Comparison of ENCODE assay signal across 13 cellular contexts in the genomic region with DNA sequence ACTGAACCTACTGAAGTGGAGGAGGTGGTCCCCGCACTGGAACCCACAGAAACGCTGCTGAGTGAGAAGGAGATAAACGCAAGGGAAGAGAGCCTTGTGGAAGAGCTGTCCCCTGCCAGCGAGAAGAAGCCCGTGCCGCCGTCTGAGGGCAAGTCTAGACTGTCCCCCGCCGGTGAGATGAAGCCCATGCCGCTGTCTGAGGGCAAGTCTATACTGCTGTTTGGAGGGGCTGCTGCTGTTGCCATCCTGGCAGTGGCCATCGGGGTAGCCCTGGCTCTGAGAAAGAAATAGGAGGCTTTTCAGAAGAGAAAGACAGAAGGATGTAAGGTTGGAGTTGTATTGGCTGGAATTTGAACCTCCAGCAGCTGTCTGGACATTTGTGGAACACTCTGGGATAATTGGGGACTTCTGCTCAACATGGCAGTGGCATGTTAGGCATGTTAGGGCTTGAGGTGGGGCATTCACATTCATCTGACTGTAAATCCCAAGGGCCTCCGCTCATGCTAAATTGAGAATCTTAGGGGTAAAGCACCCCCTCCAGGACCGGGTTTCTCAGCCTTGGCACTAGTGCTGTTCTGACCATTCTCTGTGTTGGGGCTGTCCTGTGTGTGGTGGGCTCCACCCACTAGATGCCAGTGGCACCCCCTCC. TPM values are rescaled to one million over a fixed set of nuclear protein-coding genes. Genes with fewer than 3 reads are reported as not detected.
A peak's percentile ranks its signal among the peaks of the same experiment; 100 is the strongest.
DNase-seq lines count a peak whose midpoint lies in the region; ATAC-seq and TF ChIP-seq lines count a peak whose summit lies in the region.
"Had no signal": no experiment of that assay in that cellular context is flagged by ENCODE, and none has a peak within 500 bp of the region (broad histone marks: within the 10 kb centered on the region; RNA-seq: fewer than 3 reads in every experiment).

No MANE protein-coding gene starts in this region.

- H4K20me1 ChIP-seq in PC-9 (ENCODE audit: insufficient read depth) (no peaks in the 10 kb centered on the region), osteoblast (ENCODE audit: insufficient read depth, low read length) (no peaks in the 10 kb centered on the region)

- BruUV-seq in PC-9 (replicated peaks; lab: Mats Ljungman, UMichigan): TSS peak; percentile 20

- peaks cover 7% of the 10 kb centered on the region for H3K4me1 ChIP-seq in CD8-positive, alpha-beta memory T cell (ENCODE audit: insufficient read depth, low read length)
- H3K4me1 ChIP-seq in PC-9 (replicated peaks; ENCODE audit: insufficient read depth) (no peaks in the 10 kb centered on the region), osteoblast (ENCODE audit: insufficient read depth, low read length) (peaks cover 24% of the 10 kb centered on the region)

- H3K36me3 Mint-ChIP-seq in CD8-positive, alpha-beta memory T cell: peaks cover 0 to 59% (median 16%) of the 10 kb centered on the region in 3 donors
- peaks cover 15% of the 10 kb centered on the region for H3K36me3 Mint-ChIP-seq in effector memory CD8-positive, alpha-beta T cell (ENCODE audit: insufficient read depth)
- peaks cover 12% of the 10 kb centered on the region for H3K36me3 Mint-ChIP-seq in activated CD4-positive, alpha-beta memory T cell treated with anti-CD3 and anti-CD28 coated beads, Interleukin-2, amount 10 ng/mL, durations not matched to agents 7 days and 5 days (ENCODE audit: low read depth)

- intact Hi-C loops in PC-9 (cut with micrococcal nuclease; ENCODE audit: unreplicated experiment): no loop called here

- H3K27me3 Mint-ChIP-seq in CD8-positive, alpha-beta memory T cell: peaks cover 0 to 1% of the 10 kb centered on the region in 2 donors
- H3K27me3 Mint-ChIP-seq in effector memory CD8-positive, alpha-beta T cell: no peaks in the 10 kb centered on the region
- no peaks in the 10 kb centered on the region for H3K27me3 Mint-ChIP-seq in activated CD4-positive, alpha-beta memory T cell treated with anti-CD3 and anti-CD28 coated beads, Interleukin-2, amount 10 ng/mL, durations not matched to agents 7 days and 5 days
- H3K27me3 Mint-ChIP-seq: IgD-negative memory B cell had no signal

- no peaks in the 10 kb centered on the region for H3K79me2 ChIP-seq in PC-9 (ENCODE audit: low read depth)
- H3K79me2 ChIP-seq in osteoblast (ENCODE audit: insufficient read depth, low read length): peaks cover 51% of the 10 kb centered on the region

- peak overlapping the region; percentile 20 to 90 (median 80) for H3K27ac Mint-ChIP-seq in CD8-positive, alpha-beta memory T cell
- H3K27ac Mint-ChIP-seq in effector memory CD8-positive, alpha-beta T cell: peak overlapping the region; percentile 86 to 92
- H3K27ac Mint-ChIP-seq in activated CD4-positive, alpha-beta memory T cell treated with anti-CD3 and anti-CD28 coated beads, Interleukin-2, amount 10 ng/mL, durations not matched to agents 7 days and 5 days: no peak overlapping the region

- H3K4me1 Mint-ChIP-seq in CD8-positive, alpha-beta memory T cell: peaks cover 7 to 16% (median 11%) of the 10 kb centered on the region in 3 donors
- H3K4me1 Mint-ChIP-seq in effector memory CD8-positive, alpha-beta T cell (ENCODE audit: low read depth in 2 of 2): peaks cover 8 to 14% of the 10 kb centered on the region in 2 donors
- H3K4me1 Mint-ChIP-seq in activated CD4-positive, alpha-beta memory T cell treated with anti-CD3 and anti-CD28 coated beads, Interleukin-2, amount 10 ng/mL, durations not matched to agents 7 days and 5 days: peaks cover 12% of the 10 kb centered on the region

- no peaks in the 10 kb centered on the region for H3F3A ChIP-seq in PC-9 (ENCODE audit: insufficient read depth, low read depth)

- no peaks in the 10 kb centered on the region for H3K9me3 Mint-ChIP-seq in CD8-positive, alpha-beta memory T cell
- H3K9me3 Mint-ChIP-seq in effector memory CD8-positive, alpha-beta T cell: no peaks in the 10 kb centered on the region
- no peaks in the 10 kb centered on the region for H3K9me3 Mint-ChIP-seq in activated CD4-positive, alpha-beta memory T cell treated with anti-CD3 and anti-CD28 coated beads, Interleukin-2, amount 10 ng/mL, durations not matched to agents 7 days and 5 days
- H3K9me3 Mint-ChIP-seq: IgD-negative memory B cell had no signal

- no peaks in the 10 kb centered on the region for H3K9me2 ChIP-seq in PC-9 (ENCODE audit: insufficient read depth)

- H3K27me3 ChIP-seq in CD8-positive, alpha-beta memory T cell (ENCODE audit: insufficient read depth, low read length, poor library complexity, severe bottlenecking): no peaks in the 10 kb centered on the region
- H3K27me3 ChIP-seq in PC-9 (ENCODE audit: insufficient read depth, low read depth) (no peaks in the 10 kb centered on the region), osteoblast (ENCODE audit: insufficient read depth, low read length) (no peaks in the 10 kb centered on the region)

- H2AFZ ChIP-seq in PC-9 (no peak overlapping the region), osteoblast (ENCODE audit: low read length) (no peak overlapping the region)

- no peak overlapping the region for H3K27ac ChIP-seq in CD8-positive, alpha-beta memory T cell (ENCODE audit: low read depth, low read length)
- H3K27ac ChIP-seq in PC-9 (no peak overlapping the region), osteoblast (ENCODE audit: low read depth, low read length) (peak overlapping the region; percentile 59)

- POLR2A ChIA-PET in CD8-positive, alpha-beta memory T cell (lab: Charles Lee): no interaction called here
- POLR2A ChIA-PET in PC-9 (lab: Charles Lee; ENCODE audit: unreplicated experiment): no interaction called here
- POLR2A ChIA-PET in activated CD4-positive, alpha-beta memory T cell treated with anti-CD3 and anti-CD28 coated beads, Interleukin-2, amount 10 ng/mL, durations not matched to agents 7 days and 5 days (lab: Charles Lee): no interaction called here

- no peak for DNase-seq in CD8-positive, alpha-beta memory T cell
- DNase-seq in PC-9 (no peak), osteoblast (ENCODE audit: insufficient read length, low spot score, missing footprints) (no peak), GM19238 (ENCODE audit: insufficient read length, low spot score) (no peak), GM20000 (ENCODE audit: low spot score) (no peak)
- no peak for DNase-seq in effector memory CD8-positive, alpha-beta T cell
- DNase-seq in activated CD4-positive, alpha-beta memory T cell treated with anti-CD3 and anti-CD28 coated beads, Interleukin-2, amount 10 ng/mL, durations not matched to agents 7 days and 5 days: no peak
- DNase-seq: activated CD4-positive, CD25-positive, alpha-beta regulatory T cell; amygdala; NCI-H345; stimulated activated CD4-positive, alpha-beta T cell treated with anti-CD3 and anti-CD28 coated beads, Interleukin-2, amount 100 ng/mL, for 24 hours; stimulated activated CD8-positive, alpha-beta memory T cell treated with anti-CD3 and anti-CD28 coated beads, Interleukin-4, amount 100 ng/mL, for 48 hours had no signal

- H3K4me2 ChIP-seq in PC-9 (no peak overlapping the region), osteoblast (ENCODE audit: insufficient read depth, low read length) (no peak overlapping the region)

- H3K4me3 ChIP-seq in CD8-positive, alpha-beta memory T cell (ENCODE audit: low read length): no peak overlapping the region
- H3K4me3 ChIP-seq in PC-9 (no peak overlapping the region), osteoblast (ENCODE audit: insufficient read depth, low read length) (no peak overlapping the region)

- ATAC-seq in effector memory CD8-positive, alpha-beta T cell (replicated peaks): no peak

- no peak overlapping the region for H3K4me3 Mint-ChIP-seq in CD8-positive, alpha-beta memory T cell
- no peak overlapping the region for H3K4me3 Mint-ChIP-seq in effector memory CD8-positive, alpha-beta T cell
- H3K4me3 Mint-ChIP-seq in activated CD4-positive, alpha-beta memory T cell treated with anti-CD3 and anti-CD28 coated beads, Interleukin-2, amount 10 ng/mL, durations not matched to agents 7 days and 5 days: no peak overlapping the region

- CTCF ChIA-PET in CD8-positive, alpha-beta memory T cell (lab: Charles Lee): interaction anchor here (1.4 to 1.5 kb wide), 2 partner anchors 15 to 59 kb away, joined by 4 read pairs; no protein-coding TSS in a partner anchor
- CTCF ChIA-PET in PC-9 (lab: Charles Lee): interaction anchor here (0.6 kb wide), 1 partner anchor 15 kb away, joined by 4 read pairs; no protein-coding TSS in a partner anchor
- CTCF ChIA-PET in activated CD4-positive, alpha-beta memory T cell treated with anti-CD3 and anti-CD28 coated beads, Interleukin-2, amount 10 ng/mL, durations not matched to agents 7 days and 5 days (lab: Charles Lee): no interaction called here

- H3K36me3 ChIP-seq in CD8-positive, alpha-beta memory T cell (ENCODE audit: insufficient read depth, low read length): peaks cover 12% of the 10 kb centered on the region
- no peaks in the 10 kb centered on the region for H3K36me3 ChIP-seq in PC-9 (ENCODE audit: low read depth)
- H3K36me3 ChIP-seq in osteoblast (ENCODE audit: insufficient read depth, low read length): peaks cover 50% of the 10 kb centered on the region

- no peaks in the 10 kb centered on the region for H3K9me3 ChIP-seq in CD8-positive, alpha-beta memory T cell (ENCODE audit: low read length)
- H3K9me3 ChIP-seq in PC-9 (ENCODE audit: insufficient read depth, low read depth) (no peaks in the 10 kb centered on the region), osteoblast (ENCODE audit: low read depth, low read length) (no peaks in the 10 kb centered on the region)

- no peak for TF ChIP-seq CTCF in PC-9 (conservative IDR thresholded peaks at IDR 0.05)
- no peak for TF ChIP-seq CTCF in osteoblast (IDR thresholded peaks at IDR 0.05; ENCODE audit: extremely low read depth, low read depth, low read length)
- TF ChIP-seq CTCF in GM20000 (IDR thresholded peaks at IDR 0.05; ENCODE audit: extremely low read depth, missing control alignments): no peak

RNA-seq across cellular contexts. Expression of gene BID, which starts 46.9 kb away (rescaled TPM):
- 10 to 100 TPM; 11.5 to 14.1 TPM for total RNA-seq in CD8-positive, alpha-beta memory T cell
- polyA plus RNA-seq in CD8-positive, alpha-beta memory T cell: 72.5 TPM
- 44.4 and 59.0 TPM in 2 replicates for total RNA-seq in PC-9 (2021)
- 16.3 and 21.2 TPM in 2 replicates for total RNA-seq in osteoblast
- total RNA-seq in activated CD4-positive, alpha-beta memory T cell treated with anti-CD3 and anti-CD28 coated beads, Interleukin-2, amount 10 ng/mL, durations not matched to agents 7 days and 5 days: 10 to 100 TPM; 21.4 to 25.7 TPM
